Comparison of ENCODE assay signal across 8 cellular contexts in genomic region chr9:14321517-14322125, GRCh38. TPM values are rescaled to one million over a fixed set of nuclear protein-coding genes. Genes with fewer than 3 reads are reported as not detected.
DNase-seq lines count a peak whose midpoint lies in the region; ATAC-seq and TF ChIP-seq lines count a peak whose summit lies in the region.

No MANE protein-coding gene starts in this region.

- peak overlapping the region; percentile 54 for H3K4me3 Mint-ChIP-seq in activated naive CD8-positive, alpha-beta T cell treated with anti-CD3 and anti-CD28 coated beads for 36 hours

- H3K9me3 ChIP-seq in cardiac muscle cell (ENCODE audit: low read depth) (no peaks in the 10 kb centered on the region), tibial nerve (no peaks in the 10 kb centered on the region)

- WGBS in tibial nerve, 2 donors, result 4% methylated on average over 9 of the region's 9 CpGs

- peaks cover 4% of the 10 kb centered on the region for H3K9me3 Mint-ChIP-seq in activated naive CD8-positive, alpha-beta T cell treated with anti-CD3 and anti-CD28 coated beads for 36 hours

- no peak for TF ChIP-seq EP300 in tibial nerve (IDR thresholded peaks at IDR 0.05)

- TF ChIP-seq CTCF in cardiac muscle cell (IDR thresholded peaks at IDR 0.05; ENCODE audit: low read depth, low read length), result no peak
- no peak for TF ChIP-seq CTCF in tibial nerve (IDR thresholded peaks at IDR 0.05)

- peaks cover 3% of the 10 kb centered on the region for H3K4me1 ChIP-seq in cardiac muscle cell (ENCODE audit: low read depth)
- H3K4me1 ChIP-seq in tibial nerve, result peaks cover 0 to 70% (median 20%) of the 10 kb centered on the region in 4 donors

- intact Hi-C loops in left cardiac atrium (cut with DNase I), result loop anchor here in 1 of 2 donors (2.0 kb wide), 1 partner anchor 25 kb away; no protein-coding TSS in a partner anchor

- no peak for TF ChIP-seq POLR2A in tibial nerve (IDR thresholded peaks at IDR 0.05)

- H3K27ac ChIP-seq in cardiac muscle cell (no peak overlapping the region), layer of hippocampus (ENCODE audit: low read depth, low read length) (peak overlapping the region; percentile 89), tibial nerve (peak overlapping the region; percentile 86 to 98 (median 90))

- H3K27me3 Mint-ChIP-seq in activated naive CD8-positive, alpha-beta T cell treated with anti-CD3 and anti-CD28 coated beads for 36 hours, result peaks cover 66% of the 10 kb centered on the region

- ATAC-seq in left cardiac atrium, result no peak

- peaks cover 21% of the 10 kb centered on the region for H3K4me1 Mint-ChIP-seq in activated naive CD8-positive, alpha-beta T cell treated with anti-CD3 and anti-CD28 coated beads for 36 hours

- H3K27me3 ChIP-seq in cardiac muscle cell, result peaks cover 70% of the 10 kb centered on the region
- no peaks in the 10 kb centered on the region for H3K27me3 ChIP-seq in layer of hippocampus (ENCODE audit: control insufficient read depth, insufficient read depth, low read length)
- H3K27me3 ChIP-seq in tibial nerve, result no peaks in the 10 kb centered on the region

- no peaks in the 10 kb centered on the region for H3K36me3 ChIP-seq in cardiac muscle cell
- H3K36me3 ChIP-seq in tibial nerve, result no peaks in the 10 kb centered on the region

- no peaks in the 10 kb centered on the region for H3K36me3 Mint-ChIP-seq in activated naive CD8-positive, alpha-beta T cell treated with anti-CD3 and anti-CD28 coated beads for 36 hours

- peak overlapping the region; percentile 60 for H3K27ac Mint-ChIP-seq in activated naive CD8-positive, alpha-beta T cell treated with anti-CD3 and anti-CD28 coated beads for 36 hours

- DNase-seq in cardiac muscle cell (ENCODE audit: low read depth in 1 of 2, low spot score in 1 of 2), result peak in 1 of 2 donors; percentile 47
- DNase-seq in left cardiac atrium, result no peak
- DNase-seq in activated naive CD8-positive, alpha-beta T cell treated with anti-CD3 and anti-CD28 coated beads for 36 hours, result no peak
- DNase-seq in tibial nerve (ENCODE audit: low spot score in 2 of 2), result no peak
- no peak for DNase-seq in central memory CD4-positive, alpha-beta T cell
- no peak for DNase-seq in SW480 (ENCODE audit: low spot score)
- no peak for DNase-seq in activated naive CD4-positive, alpha-beta T cell treated with anti-CD3 and anti-CD28 coated beads, Interleukin-2, amount 50 U/mL, for 16 hours

- peak overlapping the region; percentile 86 for H3K4me3 ChIP-seq in cardiac muscle cell
- peak overlapping the region; percentile 44 to 81 (median 68) for H3K4me3 ChIP-seq in tibial nerve

RNA-seq across cellular contexts. Expression of gene NFIB, which starts 7.7 kb away (rescaled TPM):
- total RNA-seq in cardiac muscle cell (10.4 and 13.9 TPM in 2 replicates), left cardiac atrium (100 to 1,000 TPM; 110 to 118 TPM), tibial nerve (100 to 1,000 TPM in 1 of 4 donors, 10 to 100 TPM in 3; 52.1 to 125 (median 78.1) TPM)
- 5.7 and 7.8 TPM in 2 replicates for polyA plus RNA-seq in cardiac muscle cell
- total RNA-seq in activated naive CD8-positive, alpha-beta T cell treated with anti-CD3 and anti-CD28 coated beads for 36 hours, result not detected

Comparison
In these comparisons a context has a peak if more than half of its experiments do, and no peak if none do; other contexts are left out.
1. RNA of gene NFIB, which starts 7.7 kb away (total RNA-seq): 110 to 118 TPM in left cardiac atrium, 52.1 to 125 TPM in tibial nerve and 10.4 to 13.9 TPM in cardiac muscle cell; not detected in activated naive CD8-positive, alpha-beta T cell treated with anti-CD3 and anti-CD28 coated beads for 36 hours; every median in the first group is over 10 times any median in the second.